Comparison of ENCODE assay signal across 8 cellular contexts in genomic region chr3:61371123-61371522, GRCh38.
DNase-seq lines count a peak whose midpoint lies in the region; ATAC-seq and TF ChIP-seq lines count a peak whose summit lies in the region.

No MANE protein-coding gene starts in this region.

- no peak overlapping the region for H3T11ph ChIP-seq in H9 (ENCODE audit: low read length)

- no peaks in the 10 kb centered on the region for H3K27me3 ChIP-seq in H9 (ENCODE audit: insufficient read depth, low read length)

- H2BK5ac ChIP-seq in H9 (ENCODE audit: insufficient read length, low read length) = no peak overlapping the region

- H3K23ac ChIP-seq in H9 (ENCODE audit: insufficient read length, low read depth, low read length) = no peak overlapping the region

- H3K4me2 ChIP-seq in H9 (ENCODE audit: insufficient read depth, insufficient read length, low read length) = no peak overlapping the region

- no peak overlapping the region for H3K4ac ChIP-seq in H9 (ENCODE audit: low read depth, low read length)

- H3K4me3 Mint-ChIP-seq in H9 = no peak overlapping the region
- no peak overlapping the region for H3K4me3 Mint-ChIP-seq in immature natural killer cell

- H2BK12ac ChIP-seq in H9 (ENCODE audit: insufficient read length, low read depth, low read length) = no peak overlapping the region

- no peak overlapping the region for H2AK5ac ChIP-seq in H9 (ENCODE audit: insufficient read length, low read length)

- H3K27ac ChIP-seq in H9 (ENCODE audit: insufficient read length, low read depth, low read length) = no peak overlapping the region

- no peak for ATAC-seq in HG03280 (IDR thresholded peaks at IDR 0.05; ENCODE audit: unreplicated experiment)

- no peaks in the 10 kb centered on the region for H3K4me1 ChIP-seq in H9 (ENCODE audit: insufficient read depth, low read length)

- no peak overlapping the region for H3K14ac ChIP-seq in H9 (ENCODE audit: insufficient read depth, low read length)

- no peaks in the 10 kb centered on the region for H4K20me1 ChIP-seq in H9 (ENCODE audit: control insufficient read depth, insufficient read depth, insufficient read length)

- no peak overlapping the region for H2BK15ac ChIP-seq in H9 (ENCODE audit: low read depth, low read length)

- no peak overlapping the region for H2AFZ ChIP-seq in H9 (ENCODE audit: low read length)

- no peak overlapping the region for H3K56ac ChIP-seq in H9 (ENCODE audit: insufficient read length, low read depth, low read length)

- no peak overlapping the region for H2BK20ac ChIP-seq in H9 (ENCODE audit: low read depth, low read length, poor library complexity, severe bottlenecking)

- H3K9me3 Mint-ChIP-seq in H9 (peaks cover 2 to 3% of the 10 kb centered on the region in 2 experiments; a peak in 3 of 5 replicates), immature natural killer cell (peaks cover 0 to 3% (median 0%) of the 10 kb centered on the region in 6 donors)

- peak; percentile 91 for TF ChIP-seq CTCF in H9 (conservative IDR thresholded peaks at IDR 0.05)

- H4K8ac ChIP-seq in H9 (replicated peaks; ENCODE audit: insufficient read length, low read depth, low read length) = no peak overlapping the region

- H3K36me3 Mint-ChIP-seq in H9 (ENCODE audit: insufficient read depth in 1 of 3, low read depth in 3 of 3) = peaks cover 0 to 3% (median 1%) of the 10 kb centered on the region in 3 experiments; a peak in 1 of 7 replicates
- H3K36me3 Mint-ChIP-seq in immature natural killer cell = no peaks in the 10 kb centered on the region

- no peaks in the 10 kb centered on the region for H3K9me3 ChIP-seq in H9 (ENCODE audit: control insufficient read depth, low read depth, low read length)

- H3K23me2 ChIP-seq in H9 (ENCODE audit: insufficient read length, low read depth, low read length, poor library complexity, severe bottlenecking) = no peaks in the 10 kb centered on the region

- no peak overlapping the region for H2BK120ac ChIP-seq in H9 (ENCODE audit: low read depth, low read length, poor library complexity, severe bottlenecking)

- H3K4me1 Mint-ChIP-seq in H9 (no peaks in the 10 kb centered on the region), immature natural killer cell (no peaks in the 10 kb centered on the region)

- no peak overlapping the region for H4K91ac ChIP-seq in H9 (ENCODE audit: insufficient read length, low read depth, low read length)

- H3K79me2 ChIP-seq in H9 (ENCODE audit: insufficient read depth, low read length) = no peaks in the 10 kb centered on the region

- H3K27me3 Mint-ChIP-seq in H9 (ENCODE audit: low read depth) = no peaks in the 10 kb centered on the region
- peaks cover 0 to 3% (median 0%) of the 10 kb centered on the region in 3 donors for H3K27me3 Mint-ChIP-seq in immature natural killer cell (ENCODE audit: low read depth in 3 of 3)

- WGBS in H9 (ENCODE audit: extremely low coverage, insufficient read length, low lambda C conversion rate) = no CpG with 5 or more reads among the region's 1 CpG

- H3K27ac Mint-ChIP-seq in H9 (no peak overlapping the region; a peak in 2 of 7 replicates), immature natural killer cell (no peak overlapping the region)

- H3K18ac ChIP-seq in H9 (ENCODE audit: insufficient read length, low read depth, low read length) = no peak overlapping the region

- H4K5ac ChIP-seq in H9 (ENCODE audit: insufficient read length, low read depth, low read length) = no peak overlapping the region

- DNase-seq in DMS153 treated with DMSO at 0.1 percent for 48 hours (lab: John Stamatoyannopoulos, UW; ENCODE audit: unreplicated experiment) = peak; percentile 3
- no peak for DNase-seq in DMS153 (lab: John Stamatoyannopoulos, UW)
- no peak for DNase-seq in H9
- DNase-seq in SHP77 (lab: John Stamatoyannopoulos, UW) = peak; percentile 16 to 17
- DNase-seq in iris pigment epithelial cell (ENCODE audit: low read depth) = peak; percentile 3
- no peak for DNase-seq in immature natural killer cell
- no peak for DNase-seq in NCI-H2196 (lab: John Stamatoyannopoulos, UW; ENCODE audit: unreplicated experiment)

- no peaks in the 10 kb centered on the region for H3K79me1 ChIP-seq in H9 (ENCODE audit: insufficient read depth, low read depth, low read length, poor library complexity, severe bottlenecking)

- H3K9ac ChIP-seq in H9 (ENCODE audit: extremely low read depth, insufficient read length, low read length) = no peak overlapping the region

Comparison
In these comparisons a context has a peak if more than half of its experiments do, and no peak if none do; other contexts are left out.
1. DNase-seq: peak in DMS153 treated with DMSO at 0.1 percent for 48 hours (single experiment), SHP77 (2 of 2) and iris pigment epithelial cell (single experiment); none in DMS153 (single experiment), H9 (single experiment), immature natural killer cell (0 of 3) and NCI-H2196 (single experiment).